ENCODE assay signal across 8 cellular contexts in the genomic region with DNA sequence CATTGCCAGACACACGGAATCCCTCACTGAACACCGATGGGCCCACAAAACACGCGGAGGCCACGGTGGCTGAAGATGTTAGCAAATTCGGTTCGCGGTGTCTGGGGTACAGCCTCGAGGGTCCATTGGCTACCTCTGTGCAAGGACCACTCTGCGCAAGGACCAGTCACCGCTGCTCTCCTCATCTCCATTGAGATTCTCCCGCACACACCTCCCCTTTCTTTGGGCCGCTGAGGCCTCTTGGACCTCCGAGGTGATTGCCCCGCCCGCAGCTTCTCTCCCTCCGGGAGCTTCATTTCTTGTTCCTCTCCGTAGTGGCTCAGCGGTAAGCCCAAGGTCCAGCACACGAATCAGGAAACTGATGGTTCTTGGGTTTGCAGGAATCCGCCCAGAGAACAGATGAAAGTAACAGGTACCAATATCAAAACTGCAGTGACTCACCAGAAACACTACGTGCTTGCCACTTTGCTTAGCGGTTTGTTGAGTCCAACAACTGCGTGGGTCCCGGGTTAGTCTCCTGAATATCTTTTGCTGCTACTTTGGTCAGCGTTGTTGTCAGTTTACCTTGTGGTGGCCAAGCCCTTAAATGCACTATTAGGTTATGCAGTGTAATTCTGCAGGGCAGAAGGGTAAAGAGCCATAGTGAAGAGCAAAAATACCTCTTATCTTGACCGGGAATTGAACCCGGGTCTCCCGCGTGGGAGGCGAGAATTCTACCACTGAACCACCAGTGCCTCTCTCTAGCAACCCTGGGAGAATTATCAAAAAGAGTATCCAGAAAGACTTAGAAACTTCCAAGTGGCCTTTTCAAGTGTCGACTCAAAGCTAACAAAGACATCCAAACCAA.
DNase-seq lines count a peak whose midpoint lies in the region; ATAC-seq, FAIRE-seq and TF ChIP-seq lines count a peak whose summit lies in the region.
"Not testable (repeated sequence)": the region's sequence is repeated elsewhere in the genome, so short reads cannot be mapped to it uniquely, and the experiment has no call there.

No MANE protein-coding gene starts in this region.

- not testable (repeated sequence) for H3K27me3 Mint-ChIP-seq in Caco-2 (ENCODE audit: insufficient read depth, unreplicated experiment)

- CTCF ChIA-PET in Caco-2 (lab: Charles Lee); endothelial cell of umbilical vein (lab: Charles Lee): not testable (repeated sequence)

- not testable (repeated sequence) for H4K20me1 ChIP-seq in endothelial cell of umbilical vein (replicated peaks; ENCODE audit: control insufficient read depth, extremely low read depth, insufficient read depth, low read length)

- POLR2A ChIA-PET in Caco-2 (lab: Charles Lee); endothelial cell of umbilical vein (lab: Charles Lee): not testable (repeated sequence)

- peak; percentile 56 for ATAC-seq in GM21526 (IDR thresholded peaks at IDR 0.05; ENCODE audit: low FRiP score, unreplicated experiment)
- peak; percentile 77 for ATAC-seq in lung (ENCODE audit: insufficient read depth, low FRiP score)

- H3K27ac ChIP-seq in endothelial cell of umbilical vein (ENCODE audit: insufficient read depth, low read depth, low read length); lung (ENCODE audit: low read depth in 1 of 2, low read length in 1 of 2): not testable (repeated sequence)

- DNase-seq in Caco-2 = peak; percentile 34 to 67
- peak; percentile 58 for DNase-seq in M059J (ENCODE audit: low read depth)
- peak; percentile 61 for DNase-seq in RPMI7951 (ENCODE audit: low read depth)
- peak; percentile 79 for DNase-seq in activated CD8-positive, alpha-beta memory T cell treated with anti-CD3 and anti-CD28 coated beads, Interleukin-2, amount 50 U/mL, for 48 hours
- peak; percentile 85 for DNase-seq in endothelial cell of umbilical vein (ENCODE audit: low read depth, low spot score)
- DNase-seq in lung (ENCODE audit: low spot score) = not testable (repeated sequence)
- peak; percentile 54 for DNase-seq in stimulated activated CD4-positive, alpha-beta T cell treated with anti-CD3 and anti-CD28 coated beads, Interleukin-4, amount 100 ng/mL, for 24 hours

- not testable (repeated sequence) for FAIRE-seq in endothelial cell of umbilical vein (lab: Jason Lieb, UNC)

- H3K79me2 ChIP-seq in endothelial cell of umbilical vein (ENCODE audit: control insufficient read depth, insufficient read depth, low read length) = not testable (repeated sequence)

- not testable (repeated sequence) for H3K9me3 ChIP-seq in Caco-2; endothelial cell of umbilical vein (replicated peaks; ENCODE audit: control insufficient read depth, insufficient read depth, low read length); lung (ENCODE audit: control insufficient read depth in 2 of 2, insufficient read depth in 1 of 2, low read length in 1 of 2)

- not testable (repeated sequence) for H3K36me3 ChIP-seq in Caco-2 (ENCODE audit: control insufficient read depth, insufficient read depth, low read length); endothelial cell of umbilical vein (ENCODE audit: control insufficient read depth in 2 of 2, extremely low read depth in 1 of 2, insufficient read depth in 2 of 2, low read length in 2 of 2); lung (ENCODE audit: control insufficient read depth in 2 of 2, insufficient read depth in 2 of 2, low read length in 2 of 2)

- H3K4me3 Mint-ChIP-seq in Caco-2 (ENCODE audit: unreplicated experiment) = peak overlapping the region; percentile 57

- TF ChIP-seq POLR2A in endothelial cell of umbilical vein (IDR thresholded peaks at IDR 0.05; ENCODE audit: low read depth, low read length) = not testable (repeated sequence)

- WGBS in lung, 2 donors = 21 to 65% methylated on average over 15 to 19 of the region's 32 CpGs

- not testable (repeated sequence) for H3K4me2 ChIP-seq in endothelial cell of umbilical vein (ENCODE audit: insufficient read depth, low read length)

- dilution Hi-C loops in endothelial cell of umbilical vein (cut with MboI; ENCODE audit: extremely low pct_ligation_motif_present, low sequenced_read_pairs) = not testable (repeated sequence)

- not testable (repeated sequence) for H3K9me1 ChIP-seq in endothelial cell of umbilical vein (replicated peaks; ENCODE audit: control insufficient read depth, extremely low read depth, insufficient read depth, low read length)

- H3K27me3 ChIP-seq in Caco-2 (replicated peaks; ENCODE audit: control insufficient read depth, insufficient read depth, low read length); endothelial cell of umbilical vein (ENCODE audit: control insufficient read depth in 2 of 2, insufficient read depth in 2 of 2, low read length in 2 of 2); lung (ENCODE audit: control insufficient read depth, insufficient read depth): not testable (repeated sequence)

- H3K9ac ChIP-seq in endothelial cell of umbilical vein (replicated peaks; ENCODE audit: extremely low read depth, insufficient read depth, low read length) = not testable (repeated sequence)

- H3K4me1 Mint-ChIP-seq in Caco-2 (ENCODE audit: low read depth, unreplicated experiment) = not testable (repeated sequence)

- not testable (repeated sequence) for H3K4me1 ChIP-seq in Caco-2; endothelial cell of umbilical vein (ENCODE audit: control insufficient read depth, extremely low read depth, insufficient read depth, low read length); lung (ENCODE audit: control insufficient read depth in 2 of 2, insufficient read depth in 2 of 2, low read length in 2 of 2)

- peak overlapping the region; percentile 88 for H3K27ac Mint-ChIP-seq in Caco-2 (ENCODE audit: unreplicated experiment)

- H3K4me3 ChIP-seq in Caco-2 (ENCODE audit: low read depth, low read length); endothelial cell of umbilical vein (replicated peaks in 1 of 3; ENCODE audit: insufficient read depth in 1 of 3, low read depth in 1 of 3, low read length in 3 of 3); lung: not testable (repeated sequence)

- not testable (repeated sequence) for TF ChIP-seq CTCF in Caco-2 (IDR thresholded peaks at IDR 0.05; ENCODE audit: insufficient read depth in 1 of 2, low read depth in 1 of 2, low read length in 1 of 2, severe bottlenecking in 1 of 2, unreplicated experiment in 1 of 2); endothelial cell of umbilical vein (IDR thresholded peaks at IDR 0.05; ENCODE audit: extremely low read depth in 1 of 2, insufficient read depth in 1 of 2, low read depth in 1 of 2, low read length in 2 of 2); lung (IDR thresholded peaks at IDR 0.05; ENCODE audit: control extremely low read depth, extremely low read depth)

- H3K36me3 Mint-ChIP-seq in Caco-2 (ENCODE audit: insufficient read depth, unreplicated experiment) = peaks cover 13% of the 10 kb centered on the region

- H3K9me3 Mint-ChIP-seq in Caco-2 (ENCODE audit: unreplicated experiment) = not testable (repeated sequence)

- BruUV-seq in Caco-2 (replicated peaks; lab: Mats Ljungman, UMichigan) = not testable (repeated sequence)
- TSS peak; percentile 100 for BruUV-seq in endothelial cell of umbilical vein (replicated peaks; lab: Mats Ljungman, UMichigan)

- not testable (repeated sequence) for H2AFZ ChIP-seq in endothelial cell of umbilical vein (ENCODE audit: low read depth, low read length)

- intact Hi-C loops in Caco-2 (cut with micrococcal nuclease; ENCODE audit: unreplicated experiment); endothelial cell of umbilical vein (cut with micrococcal nuclease): not testable (repeated sequence)

TF ChIP-seq in endothelial cell of umbilical vein, 7 proteins besides CTCF, POLR2A, EP300 and RAD21:
- TF ChIP-seq GATA2 (IDR thresholded peaks at IDR 0.05; ENCODE audit: insufficient read depth, insufficient read length, low read depth, low read length) = peak; percentile 11
